In the genomic region with DNA sequence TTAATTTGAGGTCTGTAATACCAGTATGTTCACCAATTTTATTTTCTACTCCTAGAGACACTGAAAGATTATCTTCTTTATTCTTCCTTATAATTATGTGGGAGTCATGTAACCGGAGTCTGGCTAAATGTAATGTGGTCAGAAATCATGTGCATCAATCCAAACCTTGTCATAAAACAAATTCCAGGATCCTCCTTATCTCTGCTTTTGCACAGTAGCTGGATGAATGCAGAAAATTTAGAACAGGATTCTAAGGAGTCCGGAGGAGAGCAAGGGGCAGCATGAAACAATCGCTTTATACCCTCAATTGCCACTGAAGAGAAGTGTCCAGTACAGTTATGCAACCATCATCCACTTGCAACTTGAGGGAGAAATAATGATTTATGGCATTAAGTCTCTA, we compare ENCODE assay signal across 29 cellular contexts.
"Had no signal": no experiment of that assay in that cellular context is flagged by ENCODE, and none has a peak within 500 bp of the region (broad histone marks: within the 10 kb centered on the region; RNA-seq: fewer than 3 reads in every experiment).

No MANE protein-coding gene starts in this region.

- H3K27ac ChIP-seq: adrenal gland, ascending aorta, cardiac muscle cell, VCaP had no signal

- H3K4me1 ChIP-seq: adrenal gland, ascending aorta had no signal

- H3K4me3 ChIP-seq: adrenal gland, ascending aorta, cardiac muscle cell had no signal

- H3K36me3 ChIP-seq: adrenal gland, ascending aorta, cardiac muscle cell had no signal

- DNase-seq: activated B cell treated with CpG ODN at 0.5 μM for 24 hours; activated CD4-positive, alpha-beta memory T cell treated with anti-CD3 and anti-CD28 coated beads for 36 hours; activated CD4-positive, alpha-beta T cell treated with anti-CD3 and anti-CD28 coated beads for 4 hours; activated CD4-positive, alpha-beta T cell treated with anti-CD3 and anti-CD28 coated beads, Interleukin-2, amount 10 ng/mL, durations not matched to agents 24 days and 14 days; activated CD4-positive, alpha-beta T cell treated with anti-CD3 and anti-CD28 coated beads, Interleukin-2, amount 50 U/mL, for 1 hour; activated CD4-positive, alpha-beta T cell treated with anti-CD3 and anti-CD28 coated beads, Interleukin-2, amount 50 U/mL, for 4 hours; activated CD4-positive, CD25-positive, alpha-beta regulatory T cell treated with anti-CD3 and anti-CD28 coated beads, Interleukin-2, amount 50 U/mL, for 72 hours; activated CD8-positive, alpha-beta memory T cell treated with anti-CD3 and anti-CD28 coated beads, Interleukin-2, amount 50 U/mL, for 4 hours; activated CD8-positive, alpha-beta T cell treated with anti-CD3 and anti-CD28 coated beads for 36 hours; activated effector memory CD4-positive, alpha-beta T cell treated with anti-CD3 and anti-CD28 coated beads, Interleukin-2, amount 50 U/mL, for 16 hours; activated gamma-delta T cell treated with Interleukin-2 at 50 U/mL for 16 hours; activated naive CD4-positive, alpha-beta T cell; activated naive CD4-positive, alpha-beta T cell treated with anti-CD3 and anti-CD28 coated beads for 36 hours; activated naive CD4-positive, alpha-beta T cell treated with anti-CD3 and anti-CD28 coated beads, Interleukin-2, amount 50 U/mL, for 16 hours; activated naive CD8-positive, alpha-beta T cell treated with anti-CD3 and anti-CD28 coated beads for 36 hours; activated T-cell treated with anti-CD3 and anti-CD28 coated beads for 4 hours; activated T-cell treated with anti-CD3 and anti-CD28 coated beads, Interleukin-2, amount 50 U/mL, for 1 hour; activated T-cell treated with anti-CD3 and anti-CD28 coated beads, Interleukin-2, amount 50 U/mL, for 4 hours; activated T-cell treated with anti-CD3 and anti-CD28 coated beads, Interleukin-2, amount 50 U/mL, for 72 hours; adrenal gland; amygdala; anterior cingulate cortex; caudate nucleus; cerebellar nuclear complex; T-helper 2 cell; T-helper 9 cell had no signal

- H3K9me3 ChIP-seq: adrenal gland, ascending aorta had no signal

- H3K27me3 ChIP-seq: adrenal gland, ascending aorta, cardiac muscle cell had no signal
